ENCODE assay signal across 16 cellular contexts in genomic region chr19:58578430-58578925, GRCh38. TPM values are rescaled to one million over a fixed set of nuclear protein-coding genes. Genes with fewer than 3 reads are reported as not detected.
DNase-seq lines count a peak whose midpoint lies in the region; ATAC-seq and TF ChIP-seq lines count a peak whose summit lies in the region.
"Had no signal": no experiment of that assay in that cellular context is flagged by ENCODE, and none has a peak within 500 bp of the region (broad histone marks: within the 10 kb centered on the region; RNA-seq: fewer than 3 reads in every experiment).

No MANE protein-coding gene starts in this region.

- H3K27ac ChIP-seq in GM23248 = no peak overlapping the region
- H3K27ac ChIP-seq: parathyroid adenoma, upper lobe of right lung had no signal

- no peaks in the 10 kb centered on the region for H3K9me3 Mint-ChIP-seq in activated T-cell treated with anti-CD3 and anti-CD28 coated beads, Interleukin-2, amount 50 U/mL, for 4 hours
- no peaks in the 10 kb centered on the region for H3K9me3 Mint-ChIP-seq in osteocyte (ENCODE audit: unreplicated experiment)
- H3K9me3 Mint-ChIP-seq: mesothelial cell of epicardium had no signal

- 65 to 70% methylated on average over 6 of the region's 6 CpGs for WGBS in GM23248 (ENCODE audit: low coverage in 1 of 2, low lambda C conversion rate in 2 of 2, missing lambda C conversion rate in 2 of 2), 2 experiments

- peaks cover 19% of the 10 kb centered on the region; the same call in 1 of the 2 replicates for H3K4me1 ChIP-seq in GM23248 (ENCODE audit: insufficient read depth)
- peaks cover 24% of the 10 kb centered on the region for H3K4me1 ChIP-seq in adipocyte (ENCODE audit: control insufficient read depth, insufficient read depth, low read length)

- no peak overlapping the region for H3K4me2 ChIP-seq in GM23248 (ENCODE audit: unreplicated experiment)

- H3K9me3 ChIP-seq in GM23248 (ENCODE audit: low read depth) (no peaks in the 10 kb centered on the region), adipocyte (ENCODE audit: control insufficient read depth, low read length) (no peaks in the 10 kb centered on the region)
- H3K9me3 ChIP-seq: upper lobe of right lung had no signal

- H3K36me3 ChIP-seq in GM23248 (ENCODE audit: low read depth) (peaks cover 3% of the 10 kb centered on the region; the same call in 1 of the 2 replicates), adipocyte (ENCODE audit: control insufficient read depth, insufficient read depth, low read length, severe bottlenecking) (peaks cover 17% of the 10 kb centered on the region)

- no peak overlapping the region for H3K4me3 ChIP-seq in GM23248
- no peak overlapping the region for H3K4me3 ChIP-seq in adipocyte (ENCODE audit: low read length)
- H3K4me3 ChIP-seq: upper lobe of right lung had no signal

- ATAC-seq in activated T-cell treated with anti-CD3 and anti-CD28 coated beads, Interleukin-2, amount 50 U/mL, for 4 hours = peak; percentile 20 to 41
- ATAC-seq in GM21390 (IDR thresholded peaks at IDR 0.05; ENCODE audit: unreplicated experiment) = no peak
- ATAC-seq: Panc1, T-helper 17 cell, upper lobe of right lung had no signal

- no peaks in the 10 kb centered on the region for H4K20me1 ChIP-seq in GM23248 (ENCODE audit: insufficient read depth)

- no peaks in the 10 kb centered on the region for H3K9me2 ChIP-seq in GM23248 (ENCODE audit: insufficient read depth)

- peaks cover 20% of the 10 kb centered on the region for H3F3A ChIP-seq in GM23248 (ENCODE audit: insufficient read depth)

- H3K27ac Mint-ChIP-seq in osteocyte (ENCODE audit: unreplicated experiment) = no peak overlapping the region
- H3K27ac Mint-ChIP-seq: mesothelial cell of epicardium, T-helper 17 cell had no signal

- no peak overlapping the region for H3K9ac ChIP-seq in GM23248
- H3K9ac ChIP-seq in adipocyte (ENCODE audit: low read length) = peak overlapping the region; percentile 31
- H3K9ac ChIP-seq: parathyroid adenoma had no signal

- no peak for DNase-seq in activated T-cell treated with anti-CD3 and anti-CD28 coated beads, Interleukin-2, amount 50 U/mL, for 4 hours
- DNase-seq in activated T-cell treated with anti-CD3 and anti-CD28 coated beads, Interleukin-2, amount 50 U/mL, for 1 hour = no peak
- DNase-seq in GM23248 = peak; percentile 46
- no peak for DNase-seq in adipocyte (ENCODE audit: low read depth)
- DNase-seq in osteocyte (ENCODE audit: extremely low spot score, unreplicated experiment) = peak; percentile 49
- no peak for DNase-seq in GOT3 (lab: John Stamatoyannopoulos, UW)
- DNase-seq in DMS 273 treated with DMSO at 0.1 percent for 48 hours (lab: John Stamatoyannopoulos, UW) = no peak
- DNase-seq: DMS53, NCI-H1436, NCI-H524 treated with DMSO at 0.1 percent for 48 hours, T-helper 17 cell had no signal

- TF ChIP-seq CTCF in osteocyte (IDR thresholded peaks at IDR 0.05) = no peak

- peak overlapping the region; percentile 12 for H3K4me3 Mint-ChIP-seq in activated T-cell treated with anti-CD3 and anti-CD28 coated beads, Interleukin-2, amount 50 U/mL, for 4 hours
- no peak overlapping the region for H3K4me3 Mint-ChIP-seq in osteocyte (ENCODE audit: unreplicated experiment)
- H3K4me3 Mint-ChIP-seq: mesothelial cell of epicardium had no signal

- H3K4me1 Mint-ChIP-seq in activated T-cell treated with anti-CD3 and anti-CD28 coated beads, Interleukin-2, amount 50 U/mL, for 4 hours (ENCODE audit: low read depth) = peaks cover 44% of the 10 kb centered on the region
- peaks cover 22% of the 10 kb centered on the region for H3K4me1 Mint-ChIP-seq in osteocyte (ENCODE audit: unreplicated experiment)

- peaks cover 63% of the 10 kb centered on the region for H3K79me2 ChIP-seq in GM23248 (ENCODE audit: insufficient read depth)

- no peak overlapping the region for H2AFZ ChIP-seq in GM23248
- H2AFZ ChIP-seq: parathyroid adenoma had no signal

- in situ Hi-C loops in GM23248 (cut with MboI) = no loop called here

- peaks cover 9% of the 10 kb centered on the region for H3K36me3 Mint-ChIP-seq in activated T-cell treated with anti-CD3 and anti-CD28 coated beads, Interleukin-2, amount 50 U/mL, for 4 hours (ENCODE audit: insufficient read depth)
- peaks cover 14% of the 10 kb centered on the region for H3K36me3 Mint-ChIP-seq in osteocyte (ENCODE audit: unreplicated experiment)

- H3K27me3 Mint-ChIP-seq in activated T-cell treated with anti-CD3 and anti-CD28 coated beads, Interleukin-2, amount 50 U/mL, for 4 hours (ENCODE audit: low read depth) = no peaks in the 10 kb centered on the region
- no peaks in the 10 kb centered on the region for H3K27me3 Mint-ChIP-seq in osteocyte (ENCODE audit: unreplicated experiment)
- H3K27me3 Mint-ChIP-seq: T-helper 17 cell had no signal

- H3K27me3 ChIP-seq in GM23248 (replicated peaks; ENCODE audit: insufficient read depth) (no peaks in the 10 kb centered on the region), adipocyte (replicated peaks; ENCODE audit: control insufficient read depth, insufficient read depth, low read length) (no peaks in the 10 kb centered on the region)
- H3K27me3 ChIP-seq: upper lobe of right lung had no signal

RNA-seq across cellular contexts. Expression of gene MZF1, which starts 5.3 kb away (rescaled TPM):
- 10 to 100 TPM; 12.4 to 16.9 (median 12.7) TPM for total RNA-seq in activated T-cell treated with anti-CD3 and anti-CD28 coated beads, Interleukin-2, amount 50 U/mL, for 4 hours
- total RNA-seq in GM23248 (2014; rRNA removed; shearing (Covaris generic)) = 20.8 and 32.1 TPM in 2 replicates
- polyA plus RNA-seq in GM23248 (2016; fragmentation: Nextera tagmentation; extraction: Ambion mirVana) = 6.7 and 9.0 TPM in 2 replicates
- total RNA-seq in osteocyte = 25.3 and 30.9 TPM in 2 replicates

RNA-seq across cellular contexts. Expression of gene UBE2M, which starts 20.1 kb away (rescaled TPM):
- 100 to 1,000 TPM; 138 to 155 (median 153) TPM for total RNA-seq in activated T-cell treated with anti-CD3 and anti-CD28 coated beads, Interleukin-2, amount 50 U/mL, for 4 hours
- total RNA-seq in GM23248 (2014; rRNA removed; shearing (Covaris generic)) = 60.3 and 60.4 TPM in 2 replicates
- 8.7 and 13.9 TPM in 2 replicates for polyA plus RNA-seq in GM23248 (2016; fragmentation: Nextera tagmentation; extraction: Ambion mirVana)
- total RNA-seq in osteocyte = 76.2 and 78.3 TPM in 2 replicates

RNA-seq across cellular contexts. Expression of gene CHMP2A, which starts 23.6 kb away (rescaled TPM):
- total RNA-seq in activated T-cell treated with anti-CD3 and anti-CD28 coated beads, Interleukin-2, amount 50 U/mL, for 4 hours = 100 to 1,000 TPM; 117 to 128 (median 119) TPM
- total RNA-seq in GM23248 (2014; rRNA removed; shearing (Covaris generic)) = 88.6 and 89.2 TPM in 2 replicates
- polyA plus RNA-seq in GM23248 (2016; fragmentation: Nextera tagmentation; extraction: Ambion mirVana) = 186 and 193 TPM in 2 replicates
- total RNA-seq in osteocyte = 130 and 132 TPM in 2 replicates

RNA-seq across cellular contexts. Expression of gene TRIM28, which starts 34.6 kb away (rescaled TPM):
- 100 to 1,000 TPM; 850 to 963 (median 920) TPM for total RNA-seq in activated T-cell treated with anti-CD3 and anti-CD28 coated beads, Interleukin-2, amount 50 U/mL, for 4 hours
- 263 and 319 TPM in 2 replicates for total RNA-seq in GM23248 (2014; rRNA removed; shearing (Covaris generic))
- 61.5 and 62.0 TPM in 2 replicates for polyA plus RNA-seq in GM23248 (2016; fragmentation: Nextera tagmentation; extraction: Ambion mirVana)
- 333 and 354 TPM in 2 replicates for total RNA-seq in osteocyte

RNA-seq across cellular contexts. Expression of gene ZBTB45, which starts 58.9 kb away (rescaled TPM):
- 10 to 100 TPM; 15.4 to 16.7 (median 16.1) TPM for total RNA-seq in activated T-cell treated with anti-CD3 and anti-CD28 coated beads, Interleukin-2, amount 50 U/mL, for 4 hours
- total RNA-seq in GM23248 (2014; rRNA removed; shearing (Covaris generic)) = 5.9 and 9.0 TPM in 2 replicates
- 16.0 and 17.9 TPM in 2 replicates for polyA plus RNA-seq in GM23248 (2016; fragmentation: Nextera tagmentation; extraction: Ambion mirVana)
- total RNA-seq in osteocyte = 16.7 and 17.2 TPM in 2 replicates

Comparison
In these comparisons a context has a peak if more than half of its experiments do, and no peak if none do; other contexts are left out.
1. DNase-seq: peak in GM23248 (single experiment) and osteocyte (single experiment); none in activated T-cell treated with anti-CD3 and anti-CD28 coated beads, Interleukin-2, amount 50 U/mL, for 4 hours (single experiment), activated T-cell treated with anti-CD3 and anti-CD28 coated beads, Interleukin-2, amount 50 U/mL, for 1 hour (single experiment), adipocyte (single experiment), GOT3 (single experiment) and DMS 273 treated with DMSO at 0.1 percent for 48 hours (single experiment).